16 cellular contexts compared by ENCODE assay signal in genomic region chr14:44529026-44529425, GRCh38. TPM values are rescaled to one million over a fixed set of nuclear protein-coding genes. Genes with fewer than 3 reads are reported as not detected.
A peak's percentile ranks its signal among the peaks of the same experiment; 100 is the strongest.
DNase-seq lines count a peak whose midpoint lies in the region; ATAC-seq and TF ChIP-seq lines count a peak whose summit lies in the region.
"Had no signal": no experiment of that assay in that cellular context is flagged by ENCODE, and none has a peak within 500 bp of the region (broad histone marks: within the 10 kb centered on the region; RNA-seq: fewer than 3 reads in every experiment).

No MANE protein-coding gene starts in this region.

- ATAC-seq in gastrocnemius medialis, result no peak
- ATAC-seq: esophagus mucosa; naive thymus-derived CD4-positive, alpha-beta T cell had no signal

- H3K79me2 ChIP-seq in hepatocyte, result no peaks in the 10 kb centered on the region

- no peak for TF ChIP-seq POLR2A in gastrocnemius medialis (IDR thresholded peaks at IDR 0.05)

- no peaks in the 10 kb centered on the region for H3K9me2 ChIP-seq in hepatocyte (replicated peaks; ENCODE audit: insufficient read depth)

- H3K4me3 ChIP-seq in A673 (ENCODE audit: low read depth, low read length, poor library complexity, severe bottlenecking) (no peak overlapping the region), MG63 (no peak overlapping the region), hepatocyte (no peak overlapping the region), gastrocnemius medialis (no peak overlapping the region)

- no peak overlapping the region for H3K4me2 ChIP-seq in hepatocyte

- 52% methylated on average over 1 of the region's 1 CpG for WGBS in hepatocyte (ENCODE audit: low lambda C conversion rate, missing lambda C conversion rate)

- intact Hi-C loops in A673 (cut with micrococcal nuclease; ENCODE audit: unreplicated experiment), result no loop called here
- intact Hi-C loops in gastrocnemius medialis (cut with DNase I; ENCODE audit: low total_unique reads), result no loop called here

- no peaks in the 10 kb centered on the region for H3K36me3 ChIP-seq in A673 (ENCODE audit: insufficient read depth, low read length, poor library complexity, severe bottlenecking)
- H3K36me3 ChIP-seq in MG63, result no peaks in the 10 kb centered on the region
- H3K36me3 ChIP-seq in hepatocyte (replicated peaks; ENCODE audit: insufficient read depth, low read depth), result no peaks in the 10 kb centered on the region
- no peaks in the 10 kb centered on the region for H3K36me3 ChIP-seq in gastrocnemius medialis

- CTCF ChIA-PET in A673 (lab: Charles Lee), result no interaction called here

- H3K4me1 ChIP-seq in A673 (ENCODE audit: insufficient read depth, low read length, poor library complexity, severe bottlenecking), result peaks cover 19% of the 10 kb centered on the region
- H3K4me1 ChIP-seq in hepatocyte (ENCODE audit: insufficient read depth), result peaks cover 8% of the 10 kb centered on the region
- no peaks in the 10 kb centered on the region for H3K4me1 ChIP-seq in gastrocnemius medialis

- no peaks in the 10 kb centered on the region for H4K20me1 ChIP-seq in hepatocyte (ENCODE audit: insufficient read depth, poor library complexity, severe bottlenecking)

- no peaks in the 10 kb centered on the region for H3K9me3 ChIP-seq in A673 (ENCODE audit: low read depth, low read length, poor library complexity, severe bottlenecking)
- H3K9me3 ChIP-seq in MG63, result no peaks in the 10 kb centered on the region
- H3K9me3 ChIP-seq in hepatocyte (ENCODE audit: low read depth), result no peaks in the 10 kb centered on the region
- no peaks in the 10 kb centered on the region for H3K9me3 ChIP-seq in gastrocnemius medialis

- no TSS peak for BruUV-seq in A673 (replicated peaks; lab: Mats Ljungman, UMichigan)

- POLR2A ChIA-PET in A673 (lab: Charles Lee; ENCODE audit: low non-redundant PET), result no interaction called here

- H3K27me3 ChIP-seq in A673 (replicated peaks; ENCODE audit: insufficient read depth, low read depth, low read length, poor library complexity) (no peaks in the 10 kb centered on the region), MG63 (no peaks in the 10 kb centered on the region), hepatocyte (no peaks in the 10 kb centered on the region), gastrocnemius medialis (no peaks in the 10 kb centered on the region)

- H3K27ac ChIP-seq in A673 (ENCODE audit: low read depth, low read length, poor library complexity, severe bottlenecking) (peak overlapping the region; percentile 41), hepatocyte (no peak overlapping the region), gastrocnemius medialis (no peak overlapping the region)

- no peak for TF ChIP-seq CTCF in A673 (conservative IDR thresholded peaks at IDR 0.05; ENCODE audit: low read depth, low read length)
- TF ChIP-seq CTCF in hepatocyte (IDR thresholded peaks at IDR 0.05; ENCODE audit: poor library complexity), result no peak
- TF ChIP-seq CTCF in GM13976 (IDR thresholded peaks at IDR 0.05; ENCODE audit: borderline replicate concordance, control extremely low read depth, extremely low read depth, insufficient read depth, missing control alignments), result no peak
- no peak for TF ChIP-seq CTCF in gastrocnemius medialis (IDR thresholded peaks at IDR 0.05 in 4 of 5, conservative IDR thresholded peaks at IDR 0.05 in 1 of 5)

- in situ Hi-C loops in GM13976 (cut with MboI; ENCODE audit: low sequenced_read_pairs, unreplicated experiment) (no loop called here), gastrocnemius medialis (cut with MboI; ENCODE audit: low sequenced_read_pairs in 4 of 4) (no loop called here)

- no peak overlapping the region for H2AFZ ChIP-seq in hepatocyte

- peak; percentile 81 for DNase-seq in A673 (ENCODE audit: low spot score)
- peak; percentile 0 for DNase-seq in MG63
- peak; percentile 33 for DNase-seq in RKO (ENCODE audit: low spot score)
- DNase-seq in hepatocyte (ENCODE audit: low spot score), result peak; percentile 12
- DNase-seq in mesenteric fat pad (ENCODE audit: low spot score), result no peak
- no peak for DNase-seq in SIG-M5 treated with dmso at 0.1 percent for 504 hours (lab: John Stamatoyannopoulos, UW; ENCODE audit: unreplicated experiment)
- DNase-seq in GM13976 (ENCODE audit: low spot score), result no peak
- DNase-seq in gastrocnemius medialis, result no peak
- DNase-seq: activated CD8-positive, alpha-beta memory T cell treated with anti-CD3 and anti-CD28 coated beads for 24 hours; GOT3; naive thymus-derived CD4-positive, alpha-beta T cell; NCI-H2171; SW 1271 had no signal

RNA-seq across cellular contexts. Expression of gene FSCB, which starts 21.9 kb away (rescaled TPM):
- total RNA-seq in A673 (2021) (not detected in 2 replicates), hepatocyte (not detected in 2 replicates), mesenteric fat pad (not detected), gastrocnemius medialis (not detected)
- total RNA-seq in MG63 (2014; rRNA removed; shearing (Covaris generic); ENCODE audit: low replicate concordance), result not detected in 2 replicates
- not detected in 2 replicates for polyA plus RNA-seq in hepatocyte
- total RNA-seq: esophagus mucosa; MCF 10A; naive thymus-derived CD4-positive, alpha-beta T cell; progenitor cell of endocrine pancreas had no signal
- polyA plus RNA-seq: naive thymus-derived CD4-positive, alpha-beta T cell had no signal

Comparison
In these comparisons a context has a peak if more than half of its experiments do, and no peak if none do; other contexts are left out.
1. DNase-seq: peak in A673 (single experiment), MG63 (single experiment), RKO (single experiment) and hepatocyte (single experiment); none in mesenteric fat pad (single experiment), SIG-M5 treated with dmso at 0.1 percent for 504 hours (single experiment), GM13976 (single experiment) and gastrocnemius medialis (0 of 2).